10 cellular contexts compared by ENCODE assay signal in the genomic region with DNA sequence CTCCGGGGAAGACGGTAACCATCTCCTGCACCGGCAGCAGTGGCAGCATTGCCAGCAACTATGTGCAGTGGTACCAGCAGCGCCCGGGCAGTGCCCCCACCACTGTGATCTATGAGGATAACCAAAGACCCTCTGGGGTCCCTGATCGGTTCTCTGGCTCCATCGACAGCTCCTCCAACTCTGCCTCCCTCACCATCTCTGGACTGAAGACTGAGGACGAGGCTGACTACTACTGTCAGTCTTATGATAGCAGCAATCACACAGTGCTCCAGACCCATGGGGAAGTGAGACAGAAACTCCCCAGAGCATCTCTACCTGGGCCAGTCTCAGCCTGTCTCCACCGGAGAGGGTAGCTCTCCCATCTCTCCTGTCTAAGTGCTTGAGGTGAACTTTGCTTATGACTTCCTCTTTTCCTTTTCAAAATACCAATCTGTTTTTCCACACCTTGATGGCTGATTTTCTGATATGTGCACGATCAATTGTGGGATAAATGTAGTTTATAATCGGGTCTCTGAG. TPM values are rescaled to one million over a fixed set of nuclear protein-coding genes. Genes with fewer than 3 reads are reported as not detected.
DNase-seq lines count a peak whose midpoint lies in the region; ATAC-seq, FAIRE-seq and TF ChIP-seq lines count a peak whose summit lies in the region.
"Had no signal": no experiment of that assay in that cellular context is flagged by ENCODE, and none has a peak within 500 bp of the region (broad histone marks: within the 10 kb centered on the region; RNA-seq: fewer than 3 reads in every experiment).

No MANE protein-coding gene starts in this region.

- TF ChIP-seq CTCF in DOHH2 (IDR thresholded peaks at IDR 0.05; ENCODE audit: low read depth, low read length, poor library complexity, severe bottlenecking): no peak

- H3K4me1 Mint-ChIP-seq in IgD-negative memory B cell: peaks cover 31 to 38% (median 32%) of the 10 kb centered on the region in 3 donors

- H3K4me2 ChIP-seq in DOHH2 (ENCODE audit: low read length): peak overlapping the region; percentile 64

- peak overlapping the region; percentile 50 to 93 (median 86) for H3K4me3 Mint-ChIP-seq in IgD-negative memory B cell
- H3K4me3 Mint-ChIP-seq: HFFc6 had no signal

- peaks cover 39% of the 10 kb centered on the region for H3F3A ChIP-seq in DOHH2 (ENCODE audit: control insufficient read depth, insufficient read depth)

- H3K79me2 ChIP-seq in DOHH2 (ENCODE audit: control insufficient read depth, low read length): peaks cover 25% of the 10 kb centered on the region

- no peak for FAIRE-seq in RCC 7860 (lab: Jason Lieb, UNC)

- peak overlapping the region; percentile 32 to 95 (median 64) for H3K27ac Mint-ChIP-seq in IgD-negative memory B cell
- H3K27ac Mint-ChIP-seq: HFFc6 had no signal

- H3K27ac ChIP-seq in DOHH2 (ENCODE audit: low read depth, low read length): peak overlapping the region; percentile 96

- peaks cover 17% of the 10 kb centered on the region for H3K36me3 ChIP-seq in DOHH2 (ENCODE audit: control insufficient read depth, low read length)

- H3K27me3 ChIP-seq in DOHH2 (ENCODE audit: control insufficient read depth, low read length): no peaks in the 10 kb centered on the region

- ATAC-seq in GM19351 (IDR thresholded peaks at IDR 0.05; ENCODE audit: unreplicated experiment) (peak; percentile 79), HG02798 (IDR thresholded peaks at IDR 0.05; ENCODE audit: poor library complexity, unreplicated experiment) (peak; percentile 56)

- peaks cover 72% of the 10 kb centered on the region for H3K4me1 ChIP-seq in DOHH2 (ENCODE audit: control insufficient read depth, low read length)

- H3K36me3 Mint-ChIP-seq in IgD-negative memory B cell: peaks cover 2% of the 10 kb centered on the region
- H3K36me3 Mint-ChIP-seq: naive thymus-derived CD8-positive, alpha-beta T cell had no signal

- no peaks in the 10 kb centered on the region for H3K9me2 ChIP-seq in DOHH2 (replicated peaks; ENCODE audit: control insufficient read depth, low read length)

- peak overlapping the region; percentile 86 for H3K4me3 ChIP-seq in DOHH2 (ENCODE audit: low read length)

- H3K9me3 ChIP-seq in DOHH2 (ENCODE audit: control insufficient read depth, insufficient read depth, low read length): no peaks in the 10 kb centered on the region

- H4K20me1 ChIP-seq in DOHH2 (ENCODE audit: control insufficient read depth, insufficient read depth, low read depth, low read length): no peaks in the 10 kb centered on the region

- no peak for DNase-seq in T-helper 1 cell
- DNase-seq in kidney tubule cell (ENCODE audit: low spot score): no peak
- DNase-seq in NCI-H2107 (lab: John Stamatoyannopoulos, UW): no peak
- DNase-seq in RCC 7860 (ENCODE audit: low spot score): no peak

- no peaks in the 10 kb centered on the region for H3K27me3 Mint-ChIP-seq in IgD-negative memory B cell

- H3K9me3 Mint-ChIP-seq in IgD-negative memory B cell: no peaks in the 10 kb centered on the region
- H3K9me3 Mint-ChIP-seq: HFFc6 had no signal

RNA-seq across cellular contexts. Expression of a gene that starts 48.5 kb away (rescaled TPM):
- 1.4 TPM for polyA plus RNA-seq in IgD-negative memory B cell
- polyA plus RNA-seq: naive thymus-derived CD8-positive, alpha-beta T cell had no signal
